ENCODE assay signal across 8 cellular contexts in genomic region chr2:206260427-206261012, GRCh38. TPM values are rescaled to one million over a fixed set of nuclear protein-coding genes. Genes with fewer than 3 reads are reported as not detected.
A peak's percentile ranks its signal among the peaks of the same experiment; 100 is the strongest.
DNase-seq lines count a peak whose midpoint lies in the region; ATAC-seq and TF ChIP-seq lines count a peak whose summit lies in the region.

No MANE protein-coding gene starts in this region.

- H3F3A ChIP-seq in neural cell (ENCODE audit: insufficient read depth, low read length, poor library complexity, severe bottlenecking) = no peaks in the 10 kb centered on the region

- no peak overlapping the region for H3K4me2 ChIP-seq in neural cell (ENCODE audit: low read length)

- ATAC-seq in GM21619 (IDR thresholded peaks at IDR 0.05; ENCODE audit: unreplicated experiment) = peak; percentile 95
- no peak for ATAC-seq in body of pancreas

- H3K4me1 ChIP-seq in body of pancreas = no peaks in the 10 kb centered on the region

- no peak for TF ChIP-seq EP300 in neural cell (conservative IDR thresholded peaks at IDR 0.05; ENCODE audit: poor library complexity, severe bottlenecking)

- no peak overlapping the region for H2AFZ ChIP-seq in neural cell (ENCODE audit: low read depth, low read length)

- H3K27me3 ChIP-seq in body of pancreas (peaks cover 0 to 12% of the 10 kb centered on the region in 2 donors), neural cell (ENCODE audit: insufficient read depth, low read depth, low read length) (peaks cover 94% of the 10 kb centered on the region)

- H4K20me1 ChIP-seq in neural cell (ENCODE audit: insufficient read depth) = no peaks in the 10 kb centered on the region

- intact Hi-C loops in body of pancreas (cut with DNase I) = no loop called here

- H3K4me3 ChIP-seq in body of pancreas (no peak overlapping the region), neural cell (ENCODE audit: low read length) (no peak overlapping the region), coronary artery (no peak overlapping the region)

- no peaks in the 10 kb centered on the region for H3K79me2 ChIP-seq in neural cell (replicated peaks; ENCODE audit: insufficient read depth, low read length)

- no peaks in the 10 kb centered on the region for H3K36me3 ChIP-seq in body of pancreas (replicated peaks in 1 of 2; ENCODE audit: insufficient read depth in 1 of 2, low read depth in 2 of 2)
- no peaks in the 10 kb centered on the region for H3K36me3 ChIP-seq in neural cell (ENCODE audit: insufficient read depth, low read length)

- no peaks in the 10 kb centered on the region for H3K9me2 ChIP-seq in neural cell (ENCODE audit: insufficient read depth, low read length)

- H3K9me3 ChIP-seq in body of pancreas (no peaks in the 10 kb centered on the region), neural cell (ENCODE audit: low read length) (no peaks in the 10 kb centered on the region)

- TF ChIP-seq RAD21 in neural cell (conservative IDR thresholded peaks at IDR 0.05) = peak; percentile 26

- no peak overlapping the region for H3K27ac ChIP-seq in body of pancreas
- no peak overlapping the region for H3K27ac ChIP-seq in neural cell (ENCODE audit: low read length)
- H3K27ac ChIP-seq in coronary artery = no peak overlapping the region

- DNase-seq in NCI-H1417 (lab: John Stamatoyannopoulos, UW) (peak in 2 of 3 experiments; percentile 6 to 79), NCI-H1417 treated with DMSO at 0.1 percent for 48 hours (lab: John Stamatoyannopoulos, UW) (no peak), LHCN-M2 (ENCODE audit: low read depth) (peak; percentile 56), body of pancreas (no peak), HuH-7 (ENCODE audit: low spot score) (no peak), coronary artery (ENCODE audit: low spot score) (no peak)

- TF ChIP-seq CTCF in body of pancreas (IDR thresholded peaks at IDR 0.05) = peak in 5 of 7 experiments; percentile 10 to 36 (median 25)
- TF ChIP-seq CTCF in neural cell (IDR thresholded peaks at IDR 0.05; ENCODE audit: poor library complexity, severe bottlenecking) = peak; percentile 45
- TF ChIP-seq CTCF in coronary artery (IDR thresholded peaks at IDR 0.05) = no peak

- H3K9ac ChIP-seq in neural cell (ENCODE audit: low read length) = no peak overlapping the region

- WGBS in body of pancreas, 2 donors = 17 to 30% methylated on average over 4 of the region's 4 CpGs

- no peak for TF ChIP-seq POLR2A in body of pancreas (IDR thresholded peaks at IDR 0.05)

TF ChIP-seq in neural cell, 6 proteins besides CTCF, POLR2A, EP300 and RAD21:
- TF ChIP-seq TAF1 (IDR thresholded peaks at IDR 0.05; ENCODE audit: low read depth) (no peak), POLR2AphosphoS5 (IDR thresholded peaks at IDR 0.05) (no peak), REST (IDR thresholded peaks at IDR 0.05; ENCODE audit: borderline replicate concordance) (no peak), SMC3 (conservative IDR thresholded peaks at IDR 0.05; ENCODE audit: poor library complexity) (peak; percentile 45), EZH2 (IDR thresholded peaks at IDR 0.05; ENCODE audit: borderline replicate concordance, insufficient read depth, low read length, poor library complexity, severe bottlenecking) (no peak), MXI1 (conservative IDR thresholded peaks at IDR 0.05; ENCODE audit: poor library complexity, severe bottlenecking) (no peak)
TF ChIP-seq in neural cell: peak in this region for 1.

RNA-seq across cellular contexts. Expression of gene ZDBF2, which starts 13.9 kb away (rescaled TPM):
- total RNA-seq in LHCN-M2 (2014; rRNA removed) (11.5 and 12.1 TPM in 2 replicates), body of pancreas (10 to 100 TPM; 13.2 to 13.5 TPM)
- polyA plus RNA-seq in LHCN-M2 (2012) = 1.1 TPM
- polyA plus RNA-seq in neural cell = 21.9 and 23.4 TPM in 2 replicates
- polyA minus RNA-seq in neural cell = 67.9 and 78.0 TPM in 2 replicates

Comparison
In these comparisons a context has a peak if more than half of its experiments do, and no peak if none do; other contexts are left out.
1. DNase-seq: peak in NCI-H1417 (2 of 3) and LHCN-M2 (single experiment); none in NCI-H1417 treated with DMSO at 0.1 percent for 48 hours (single experiment), body of pancreas (0 of 4), HuH-7 (single experiment) and coronary artery (single experiment).